ENCODE assay signal across 7 cellular contexts in the genomic region with DNA sequence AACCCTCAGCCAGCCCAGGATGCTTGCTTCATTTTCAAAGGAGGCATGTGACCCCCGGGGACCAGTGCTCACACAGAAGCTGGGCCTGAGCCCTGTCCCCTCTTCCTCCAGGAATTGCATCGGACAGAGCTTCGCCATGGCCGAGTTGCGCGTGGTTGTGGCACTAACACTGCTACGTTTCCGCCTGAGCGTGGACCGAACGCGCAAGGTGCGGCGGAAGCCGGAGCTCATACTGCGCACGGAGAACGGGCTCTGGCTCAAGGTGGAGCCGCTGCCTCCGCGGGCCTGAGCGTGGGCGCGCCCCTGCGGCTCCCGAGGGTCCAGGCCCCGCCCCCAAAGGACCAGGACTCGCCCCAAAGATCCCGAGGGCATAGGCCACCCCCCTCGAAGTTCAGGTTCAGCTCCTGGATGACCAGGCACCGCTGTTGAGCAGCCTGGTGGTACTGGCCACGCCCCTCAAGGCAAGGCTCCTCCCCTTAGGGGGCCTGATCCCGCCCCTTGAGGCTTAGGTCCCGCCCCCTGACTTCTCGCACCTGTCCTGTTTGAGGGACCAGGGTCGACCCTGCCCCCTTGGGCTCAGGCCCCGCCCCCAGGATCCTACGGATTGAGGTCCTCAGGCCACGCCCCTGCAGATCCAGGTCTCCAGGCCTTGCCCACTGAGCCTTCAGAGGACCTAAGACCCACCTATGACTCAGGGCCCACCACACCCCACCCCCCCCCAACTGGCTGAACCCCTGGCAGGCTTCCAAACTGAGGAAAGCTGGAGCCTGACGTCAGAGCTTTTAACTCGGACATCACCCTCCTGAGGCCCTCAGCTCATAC. TPM values are rescaled to one million over a fixed set of nuclear protein-coding genes. Genes with fewer than 3 reads are reported as not detected.
DNase-seq lines count a peak whose midpoint lies in the region; ATAC-seq, FAIRE-seq and TF ChIP-seq lines count a peak whose summit lies in the region.

No MANE protein-coding gene starts in this region.

- intact Hi-C loops in GM12878 (cut with micrococcal nuclease; ENCODE audit: unreplicated experiment): no loop called here

- no peak for TF ChIP-seq EP300 in GM12878 (IDR thresholded peaks at IDR 0.05; ENCODE audit: borderline replicate concordance in 1 of 2, control insufficient read depth in 1 of 2, low read depth in 2 of 2, low read length in 2 of 2)

- no peaks in the 10 kb centered on the region; the same call in 2 of the 3 replicates for H3K9me3 ChIP-seq in GM12878 (replicated peaks; ENCODE audit: control insufficient read depth, insufficient read depth, low read length)
- H3K9me3 ChIP-seq in muscle layer of colon (ENCODE audit: low read length): no peaks in the 10 kb centered on the region

- H3K27ac Mint-ChIP-seq in stimulated activated naive CD8-positive, alpha-beta T cell treated with anti-CD3 and anti-CD28 coated beads, Interleukin-15, Interleukin-2, amounts not matched to agents 100 ng/mL and 50 ng/mL, for 24 hours: no peak overlapping the region

- H3K4me3 Mint-ChIP-seq in stimulated activated naive CD8-positive, alpha-beta T cell treated with anti-CD3 and anti-CD28 coated beads, Interleukin-15, Interleukin-2, amounts not matched to agents 100 ng/mL and 50 ng/mL, for 24 hours: peak overlapping the region; percentile 76

- H3K4me1 ChIP-seq in GM12878 (ENCODE audit: control insufficient read depth, insufficient read depth, low read length) (peaks cover 7% of the 10 kb centered on the region), muscle layer of colon (ENCODE audit: insufficient read depth, low read length) (peaks cover 17% of the 10 kb centered on the region)

- H3K4me1 Mint-ChIP-seq in stimulated activated naive CD8-positive, alpha-beta T cell treated with anti-CD3 and anti-CD28 coated beads, Interleukin-15, Interleukin-2, amounts not matched to agents 100 ng/mL and 50 ng/mL, for 24 hours (ENCODE audit: low read depth): peaks cover 29% of the 10 kb centered on the region

- no peaks in the 10 kb centered on the region for H3K27me3 ChIP-seq in GM12878 (replicated peaks in 1 of 2; ENCODE audit: control insufficient read depth in 2 of 2, insufficient read depth in 2 of 2, low read length in 1 of 2)
- peaks cover 28 to 31% of the 10 kb centered on the region in 2 donors for H3K27me3 ChIP-seq in muscle layer of colon (ENCODE audit: control insufficient read depth in 1 of 2, insufficient read depth in 2 of 2, low read length in 2 of 2)

- H2AFZ ChIP-seq in GM12878 (ENCODE audit: control insufficient read depth, low read depth, low read length): peak overlapping the region; percentile 69

- peaks cover 4% of the 10 kb centered on the region for H3K27me3 Mint-ChIP-seq in stimulated activated naive CD8-positive, alpha-beta T cell treated with anti-CD3 and anti-CD28 coated beads, Interleukin-15, Interleukin-2, amounts not matched to agents 100 ng/mL and 50 ng/mL, for 24 hours

- peak; percentile 56 for DNase-seq in GM20000 (ENCODE audit: low spot score)
- DNase-seq in T-helper 2 cell: peak; percentile 43 to 73 (median 67)
- no peak for DNase-seq in GM12878 (ENCODE audit: low read depth, low spot score)

- no peak overlapping the region for H3K4me3 ChIP-seq in GM12878
- peak overlapping the region; percentile 45 to 61 for H3K4me3 ChIP-seq in muscle layer of colon (ENCODE audit: low read depth in 1 of 2, low read length in 2 of 2)

- in situ Hi-C loops in GM12878 (cut with MboI): no loop called here

- no peaks in the 10 kb centered on the region for H3K36me3 Mint-ChIP-seq in stimulated activated naive CD8-positive, alpha-beta T cell treated with anti-CD3 and anti-CD28 coated beads, Interleukin-15, Interleukin-2, amounts not matched to agents 100 ng/mL and 50 ng/mL, for 24 hours (ENCODE audit: low read depth)

- BruUV-seq in GM12878 (replicated peaks; lab: Mats Ljungman, UMichigan): no TSS peak

- H3K27ac ChIP-seq in GM12878 (ENCODE audit: control insufficient read depth, insufficient read depth): no peak overlapping the region
- no peak overlapping the region for H3K27ac ChIP-seq in muscle layer of colon (ENCODE audit: low read depth, low read length)

- TF ChIP-seq CTCF in GM20000 (IDR thresholded peaks at IDR 0.05; ENCODE audit: extremely low read depth, missing control alignments): no peak
- TF ChIP-seq CTCF in GM12878 (IDR thresholded peaks at IDR 0.05 in 2 of 3, conservative IDR thresholded peaks at IDR 0.05 in 1 of 3; ENCODE audit: control insufficient read depth in 2 of 3, extremely low read depth in 1 of 3, insufficient read depth in 1 of 3, low read depth in 3 of 3, low read length in 3 of 3): no peak

- FAIRE-seq in GM12878 (lab: Jason Lieb, UNC): no peak

- POLR2A ChIA-PET in GM12878 (lab: Charles Lee): no interaction called here

- WGBS in GM12878 (ENCODE audit: insufficient coverage, insufficient replicate concordance, low lambda C conversion rate, missing lambda C conversion rate): 24% methylated on average over 40 of the region's 41 CpGs

- H3K9ac ChIP-seq in GM12878 (ENCODE audit: control insufficient read depth, insufficient read depth, low read length) (no peak overlapping the region), muscle layer of colon (ENCODE audit: low read length) (no peak overlapping the region)

- SMC1A ChIA-PET in GM12878 (lab: Charles Lee; ENCODE audit: uncharacterized antibody, unreplicated experiment): no interaction called here

- CTCF ChIA-PET in GM12878 (lab: Yijun Ruan, JAX): interaction anchor here (0.6 to 3.4 kb wide), 3 partner anchors 132 to 459 kb away, joined by 4 to 11 read pairs (median 5); a partner anchor contains a TSS

- no peaks in the 10 kb centered on the region for H3K79me2 ChIP-seq in GM12878 (ENCODE audit: control insufficient read depth, insufficient read depth, low read length)

- no peak for ATAC-seq in GM12878
- ATAC-seq in HG03378 (IDR thresholded peaks at IDR 0.05; ENCODE audit: unreplicated experiment): no peak
- no peak for ATAC-seq in HG03354 (IDR thresholded peaks at IDR 0.05; ENCODE audit: poor library complexity, severe bottlenecking, unreplicated experiment)

- H3K9me3 Mint-ChIP-seq in stimulated activated naive CD8-positive, alpha-beta T cell treated with anti-CD3 and anti-CD28 coated beads, Interleukin-15, Interleukin-2, amounts not matched to agents 100 ng/mL and 50 ng/mL, for 24 hours: no peaks in the 10 kb centered on the region

- H3K4me2 ChIP-seq in GM12878 (ENCODE audit: control insufficient read depth, insufficient read depth): peak overlapping the region; percentile 26

- TF ChIP-seq RAD21 in GM12878 (IDR thresholded peaks at IDR 0.05; ENCODE audit: insufficient read depth, low read depth, low read length): no peak

- RAD21 ChIA-PET in GM12878 (lab: Charles Lee; ENCODE audit: unreplicated experiment): no interaction called here

- no peaks in the 10 kb centered on the region for H4K20me1 ChIP-seq in GM12878 (ENCODE audit: control insufficient read depth, insufficient read depth)

- no peak for TF ChIP-seq POLR2A in GM12878 (IDR thresholded peaks at IDR 0.05; ENCODE audit: low read depth, low read length)

- H3K36me3 ChIP-seq in GM12878 (ENCODE audit: control insufficient read depth in 2 of 2, insufficient read depth in 2 of 2, low read length in 1 of 2) (no peaks in the 10 kb centered on the region), muscle layer of colon (ENCODE audit: insufficient read depth, low read length) (no peaks in the 10 kb centered on the region)

TF ChIP-seq in GM12878, 131 proteins besides CTCF, POLR2A, EP300 and RAD21 (continues in another document):
- TF ChIP-seq RUNX3 (IDR thresholded peaks at IDR 0.05; ENCODE audit: low read length) (no peak), ZNF207 (IDR thresholded peaks at IDR 0.05; ENCODE audit: borderline replicate concordance) (no peak), POU2F2 (IDR thresholded peaks at IDR 0.05; ENCODE audit: borderline replicate concordance, low read depth, low read length) (no peak), PML (IDR thresholded peaks at IDR 0.05; ENCODE audit: low read length) (no peak), CHD2 (IDR thresholded peaks at IDR 0.05; ENCODE audit: borderline replicate concordance, low read depth, low read length) (no peak), CHD4 (IDR thresholded peaks at IDR 0.05) (no peak), MXI1 (IDR thresholded peaks at IDR 0.05; ENCODE audit: low read depth, low read length) (no peak), ZNF217 (IDR thresholded peaks at IDR 0.05) (no peak), EED (IDR thresholded peaks at IDR 0.05; ENCODE audit: low read depth) (no peak), TAF1 (IDR thresholded peaks at IDR 0.05; ENCODE audit: borderline replicate concordance, low read depth, low read length) (no peak)
- TF ChIP-seq, protein P1, sequence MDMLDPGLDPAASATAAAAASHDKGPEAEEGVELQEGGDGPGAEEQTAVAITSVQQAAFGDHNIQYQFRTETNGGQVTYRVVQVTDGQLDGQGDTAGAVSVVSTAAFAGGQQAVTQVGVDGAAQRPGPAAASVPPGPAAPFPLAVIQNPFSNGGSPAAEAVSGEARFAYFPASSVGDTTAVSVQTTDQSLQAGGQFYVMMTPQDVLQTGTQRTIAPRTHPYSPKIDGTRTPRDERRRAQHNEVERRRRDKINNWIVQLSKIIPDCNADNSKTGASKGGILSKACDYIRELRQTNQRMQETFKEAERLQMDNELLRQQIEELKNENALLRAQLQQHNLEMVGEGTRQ (IDR thresholded peaks at IDR 0.05; ENCODE audit: borderline replicate concordance, low read depth, low read length): no peak
- TF ChIP-seq, protein P2, sequence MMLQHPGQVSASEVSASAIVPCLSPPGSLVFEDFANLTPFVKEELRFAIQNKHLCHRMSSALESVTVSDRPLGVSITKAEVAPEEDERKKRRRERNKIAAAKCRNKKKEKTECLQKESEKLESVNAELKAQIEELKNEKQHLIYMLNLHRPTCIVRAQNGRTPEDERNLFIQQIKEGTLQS (IDR thresholded peaks at IDR 0.05; ENCODE audit: borderline replicate concordance, extremely low read depth, low read depth, low read length): no peak

RNA-seq across cellular contexts. Expression of a gene that starts 43.1 kb away (rescaled TPM):
- not detected in 2 replicates for total RNA-seq in GM12878 (2013; cell fraction: nucleolus; rRNA removed)
- total RNA-seq in GM12878 (2014; rRNA removed) (not detected in 2 replicates), GM12878 (2014; rRNA removed; fragmentation: Illumina TruSeq; extraction: Trizol) (not detected in 2 replicates), GM12878 (2021) (not detected in 2 replicates)
- not detected for polyA plus RNA-seq in GM12878 (2011; ENCODE audit: low read depth)
- polyA plus RNA-seq in GM12878 (2011; rRNA removed) (not detected in 2 replicates), GM12878 (2014; fragmentation: Illumina TruSeq; extraction: Trizol) (not detected in 2 replicates), GM12878 (2014; fragmentation: Nextera tagmentation; extraction: Ambion mirVana) (not detected), GM12878 (2014; rRNA removed) (0.03 TPM in 1 of 2 replicates, not detected in the other), GM12878 (2016; fragmentation: Nextera tagmentation; extraction: Ambion mirVana) (not detected)
- not detected in 2 replicates for polyA plus RNA-seq in GM12878 (2011; cell fraction: cytosol; rRNA removed)
- polyA plus RNA-seq in GM12878 (2011; cell fraction: nucleus; rRNA removed): not detected in 2 replicates
- polyA plus RNA-seq in GM12878 (2012): not detected in 2 replicates
- 0.10 TPM in 1 of 2 replicates, not detected in the other for polyA minus RNA-seq in GM12878 (2011; rRNA and poly(A)+ RNA removed)
- not detected in 2 replicates for polyA minus RNA-seq in GM12878 (2011; cell fraction: cytosol; rRNA and poly(A)+ RNA removed)
- polyA minus RNA-seq in GM12878 (2011; cell fraction: nucleus; rRNA and poly(A)+ RNA removed): not detected in 2 replicates
